In genomic region chr19:14305706-14306105, GRCh38 we compare ENCODE assay signal across 29 cellular contexts.
"Had no signal": no experiment of that assay in that cellular context is flagged by ENCODE, and none has a peak within 500 bp of the region (broad histone marks: within the 10 kb centered on the region; RNA-seq: fewer than 3 reads in every experiment).

No MANE protein-coding gene starts in this region.

- H3K4me3 Mint-ChIP-seq: dendritic cell treated with granulocyte-macrophage colony-stimulating factor and Interleukin-4, amounts not matched to agents 40 ng/mL and 50 ng/mL, for 4 days; endodermal cell; mesothelial cell of epicardium; natural killer cell treated with Interleukin-12 subunit alpha and Interleukin-12 subunit beta and Interleukin-15 and Interleukin-18, amount 100 ng/mL, for 72 hours; neural crest cell; stimulated activated memory B cell treated with anti-CD40 and anti-IgM and Interleukin-4, amounts not matched to agents 10 μg/mL and 1 μg/mL and 100 μg/mL, for 72 hours had no signal

- H3K36me3 ChIP-seq: colonic mucosa, gastrocnemius medialis, neutrophil, pancreas, thoracic aorta, tibial nerve, upper lobe of right lung, uterus had no signal

- H3K4me1 ChIP-seq: colonic mucosa, gastrocnemius medialis, pancreas, tibial nerve, upper lobe of right lung, uterus had no signal

- ATAC-seq: esophagus mucosa; gastrocnemius medialis; left lobe of liver; mucosa of descending colon; natural killer cell treated with Interleukin-12 subunit alpha and Interleukin-12 subunit beta and Interleukin-15 and Interleukin-18, amount 100 ng/mL, for 72 hours; pancreas; sciatic nerve; stimulated activated memory B cell treated with anti-CD40 and anti-IgM and Interleukin-4, amounts not matched to agents 10 μg/mL and 1 μg/mL and 100 μg/mL, for 72 hours; stimulated activated naive CD8-positive, alpha-beta T cell treated with anti-CD3 and anti-CD28 coated beads, Interleukin-15, Interleukin-2, amounts not matched to agents 100 U/mL and 50 U/mL, for 24 hours; upper lobe of right lung had no signal

- H3K9me3 Mint-ChIP-seq: endodermal cell; natural killer cell treated with Interleukin-12 subunit alpha and Interleukin-12 subunit beta and Interleukin-15 and Interleukin-18, amount 100 ng/mL, for 72 hours; neural crest cell had no signal

- H3K27ac ChIP-seq: colonic mucosa, epithelial cell of prostate, gastrocnemius medialis, neutrophil, pancreas, thoracic aorta, tibial nerve, upper lobe of right lung, uterus had no signal

- H3K36me3 Mint-ChIP-seq: mesothelial cell of epicardium; natural killer cell treated with Interleukin-12 subunit alpha and Interleukin-12 subunit beta and Interleukin-15 and Interleukin-18, amount 100 ng/mL, for 72 hours had no signal

- H3K27ac Mint-ChIP-seq: dendritic cell treated with granulocyte-macrophage colony-stimulating factor and Interleukin-4, amounts not matched to agents 40 ng/mL and 50 ng/mL, for 4 days; endodermal cell; mesothelial cell of epicardium; natural killer cell treated with Interleukin-12 subunit alpha and Interleukin-12 subunit beta and Interleukin-15 and Interleukin-18, amount 100 ng/mL, for 72 hours; stimulated activated memory B cell treated with anti-CD40 and anti-IgM and Interleukin-4, amounts not matched to agents 10 μg/mL and 1 μg/mL and 100 μg/mL, for 72 hours had no signal

- H3K9me3 ChIP-seq: colonic mucosa, gastrocnemius medialis, neutrophil, pancreas, thoracic aorta, upper lobe of right lung, uterus had no signal

- H3K4me3 ChIP-seq: colonic mucosa, gastrocnemius medialis, mucosa of descending colon, pancreas, thoracic aorta, tibial nerve, upper lobe of right lung, uterus had no signal

- DNase-seq: colonic mucosa; effector CD8-positive, alpha-beta T cell; endodermal cell; foreskin fibroblast; gastrocnemius medialis; head of caudate nucleus; kidney; mesenchymal stem cell; mucosa of descending colon; naive B cell; pancreas; stimulated activated CD4-positive, alpha-beta T cell treated with anti-CD3 and anti-CD28 coated beads, Interleukin-2, amount 100 ng/mL, for 24 hours; stimulated activated CD4-positive, alpha-beta T cell treated with anti-CD3 and anti-CD28 coated beads, Interleukin-4, amount 100 ng/mL, for 24 hours; stimulated activated naive CD8-positive, alpha-beta T cell treated with anti-CD3 and anti-CD28 coated beads, Interleukin-15, Interleukin-2, amounts not matched to agents 100 U/mL and 50 U/mL, for 24 hours; substantia nigra; upper lobe of right lung; uterus had no signal

- H3K4me1 Mint-ChIP-seq: endodermal cell, mesothelial cell of epicardium, neural crest cell had no signal

- H3K27me3 ChIP-seq: colonic mucosa, neutrophil, pancreas, upper lobe of right lung, uterus had no signal
